35 cellular contexts compared by ENCODE assay signal in genomic region chr18:22658318-22658717, GRCh38.
DNase-seq lines count a peak whose midpoint lies in the region; ATAC-seq, FAIRE-seq and TF ChIP-seq lines count a peak whose summit lies in the region.
"Had no signal": no experiment of that assay in that cellular context is flagged by ENCODE, and none has a peak within 500 bp of the region (broad histone marks: within the 10 kb centered on the region; RNA-seq: fewer than 3 reads in every experiment).

No MANE protein-coding gene starts in this region.

- H2AFZ ChIP-seq in HepG2 (ENCODE audit: low read length) = no peak overlapping the region

- no peak for TF ChIP-seq RAD21 in HepG2 (CRISPR knock-in tag; IDR thresholded peaks at IDR 0.05)
- TF ChIP-seq RAD21 in liver (IDR thresholded peaks at IDR 0.05) = no peak

- H3K36me3 ChIP-seq in HEK293 (ENCODE audit: control insufficient read depth in 2 of 2, insufficient read depth in 1 of 2, low read length in 2 of 2) (no peaks in the 10 kb centered on the region), HepG2 (replicated peaks in 1 of 2; ENCODE audit: control insufficient read depth in 1 of 2, insufficient read depth in 2 of 2, low read length in 2 of 2) (no peaks in the 10 kb centered on the region), liver (ENCODE audit: control insufficient read depth in 4 of 4, insufficient read depth in 3 of 4, low read depth in 1 of 4, low read length in 3 of 4) (no peaks in the 10 kb centered on the region), small intestine (ENCODE audit: control insufficient read depth in 2 of 2, insufficient read depth in 2 of 2, low read length in 2 of 2) (no peaks in the 10 kb centered on the region)
- H3K36me3 ChIP-seq: BE2C; BLaER1; BLaER1 treated with 17β-estradiol and CSF1 and Interleukin-3, amounts not matched to agents 10 nM and 100 nM had no signal

- no peak for DNase-seq in HepG2 (ENCODE audit: low spot score)
- peak; percentile 37 for DNase-seq in small intestine
- no peak for DNase-seq in activated effector memory CD4-positive, alpha-beta T cell treated with anti-CD3 and anti-CD28 coated beads, Interleukin-2, amount 50 U/mL, for 16 hours
- no peak for DNase-seq in NCI-H446 (lab: John Stamatoyannopoulos, UW)
- DNase-seq: 8988T; ACHN; AML-193; BE2C; C1 segment of cervical spinal cord; Caco-2; Calu3; CD4-positive, alpha-beta memory T cell; CD4-positive, alpha-beta T cell; CD4-positive, CD25-positive, alpha-beta regulatory T cell; CD8-positive, alpha-beta memory T cell; CD8-positive, alpha-beta T cell; COR-L47; DMS 273 treated with DMSO at 0.1 percent for 48 hours; DMS153; DMS53; DMS79; DMS79 treated with DMSO at 0.1 percent for 48 hours; DND-41; EL had no signal

- in situ Hi-C loops in HepG2 (cut with HindIII; ENCODE audit: extremely low pct_ligation_motif_present, low pct_unique_long_range_greater_than_20kb) = no loop called here

- no peak for TF ChIP-seq POLR2A in HepG2 (IDR thresholded peaks at IDR 0.05; ENCODE audit: insufficient read depth in 1 of 2, low read depth in 2 of 2, low read length in 2 of 2)

- TF ChIP-seq CTCF in HEK293 (tag by site-specific recombination; IDR thresholded peaks at IDR 0.05) = no peak
- no peak for TF ChIP-seq CTCF in HepG2 (CRISPR knock-in tag; IDR thresholded peaks at IDR 0.05)
- TF ChIP-seq CTCF in liver (IDR thresholded peaks at IDR 0.05; ENCODE audit: low read depth, low read length, missing input control) = no peak

- no peaks in the 10 kb centered on the region for H4K20me1 ChIP-seq in HepG2 (ENCODE audit: insufficient read depth, low read length)
- H4K20me1 ChIP-seq: BLaER1; BLaER1 treated with 17β-estradiol and CSF1 and Interleukin-3, amounts not matched to agents 10 nM and 100 nM had no signal

- ATAC-seq in HepG2 = no peak
- ATAC-seq in HG03565 (IDR thresholded peaks at IDR 0.05; ENCODE audit: unreplicated experiment) = no peak
- no peak for ATAC-seq in HG03354 (IDR thresholded peaks at IDR 0.05; ENCODE audit: poor library complexity, severe bottlenecking, unreplicated experiment)
- ATAC-seq: A549; CD8-positive, alpha-beta T cell had no signal

- no TSS peak for BruUV-seq in HepG2 (replicated peaks; lab: Mats Ljungman, UMichigan)

- FAIRE-seq in HepG2 (lab: Jason Lieb, UNC) = no peak
- FAIRE-seq in small intestine (lab: Jason Lieb, UNC) = no peak
- FAIRE-seq: A204.1, A549, D721Med had no signal

- H3K79me2 ChIP-seq in HepG2 (ENCODE audit: insufficient read depth, low read length) = no peaks in the 10 kb centered on the region

- no peak overlapping the region for H3K9ac ChIP-seq in HepG2 (ENCODE audit: insufficient read depth, low read depth, low read length)
- no peak overlapping the region for H3K9ac ChIP-seq in liver (ENCODE audit: low read depth in 1 of 2, low read length in 2 of 2)
- H3K9ac ChIP-seq: BLaER1; BLaER1 treated with 17β-estradiol and CSF1 and Interleukin-3, amounts not matched to agents 10 nM and 100 nM had no signal

- intact Hi-C loops in HepG2 (cut with micrococcal nuclease; ENCODE audit: unreplicated experiment) = no loop called here

- H3K27me3 ChIP-seq in HepG2 (ENCODE audit: control insufficient read depth in 1 of 2, insufficient read depth in 2 of 2, low read length in 2 of 2) = no peaks in the 10 kb centered on the region
- no peaks in the 10 kb centered on the region for H3K27me3 ChIP-seq in liver (ENCODE audit: control insufficient read depth in 4 of 4, insufficient read depth in 4 of 4, low read length in 3 of 4)
- H3K27me3 ChIP-seq in small intestine (ENCODE audit: control insufficient read depth in 2 of 2, insufficient read depth in 2 of 2, low read length in 2 of 2) = no peaks in the 10 kb centered on the region
- H3K27me3 ChIP-seq: BE2C; BLaER1; BLaER1 treated with 17β-estradiol and CSF1 and Interleukin-3, amounts not matched to agents 10 nM and 100 nM had no signal

- CTCF ChIA-PET in HEK293 (lab: Yijun Ruan, JAX) = interaction anchor here (0.6 kb wide), 1 partner anchor 45 kb away, joined by 3 read pairs; no protein-coding TSS in a partner anchor
- CTCF ChIA-PET in HepG2 (lab: Yijun Ruan, JAX; ENCODE audit: low intra/inter-chr PET ratio, low total read pairs) = no interaction called here

- H3K4me3 ChIP-seq in HEK293 (ENCODE audit: low read depth, low read length) (no peak overlapping the region), HepG2 (replicated peaks in 1 of 3; ENCODE audit: insufficient read depth in 1 of 3, low read depth in 2 of 3, low read length in 3 of 3) (no peak overlapping the region), liver (ENCODE audit: low read depth in 1 of 3, low read length in 3 of 3) (no peak overlapping the region), small intestine (ENCODE audit: low read depth in 1 of 2, low read length in 2 of 2) (no peak overlapping the region)
- H3K4me3 ChIP-seq: A549; BLaER1; BLaER1 treated with 17β-estradiol and CSF1 and Interleukin-3, amounts not matched to agents 10 nM and 100 nM had no signal

- H3K9me3 ChIP-seq in HEK293 (ENCODE audit: control insufficient read depth, insufficient read depth, low read depth, low read length) (no peaks in the 10 kb centered on the region; the same call in 1 of the 2 replicates), HepG2 (ENCODE audit: low read length) (peaks cover 28% of the 10 kb centered on the region), liver (ENCODE audit: control insufficient read depth in 4 of 4, low read length in 3 of 4) (peaks cover 0 to 1% (median 0%) of the 10 kb centered on the region in 4 donors), small intestine (ENCODE audit: control insufficient read depth, low read depth) (no peaks in the 10 kb centered on the region)
- H3K9me3 ChIP-seq: BE2C had no signal

- no peak overlapping the region for H3K4me2 ChIP-seq in HepG2 (ENCODE audit: low read depth, low read length)
- H3K4me2 ChIP-seq: A549; BLaER1; BLaER1 treated with 17β-estradiol and CSF1 and Interleukin-3, amounts not matched to agents 10 nM and 100 nM had no signal

- POLR2A ChIA-PET in HEK293 (lab: Yijun Ruan, JAX) = no interaction called here
- POLR2A ChIA-PET in HepG2 (lab: Yijun Ruan, JAX) = no interaction called here

- no peaks in the 10 kb centered on the region for H3K4me1 ChIP-seq in HEK293 (ENCODE audit: control insufficient read depth, insufficient read depth, low read length)
- H3K4me1 ChIP-seq in HepG2 (ENCODE audit: insufficient read depth, low read length) = no peaks in the 10 kb centered on the region
- H3K4me1 ChIP-seq in liver (ENCODE audit: control insufficient read depth in 4 of 4, insufficient read depth in 4 of 4, low read length in 3 of 4) = no peaks in the 10 kb centered on the region
- no peaks in the 10 kb centered on the region for H3K4me1 ChIP-seq in small intestine (ENCODE audit: control insufficient read depth in 2 of 2, insufficient read depth in 1 of 2, low read depth in 1 of 2, low read length in 1 of 2)
- H3K4me1 ChIP-seq: A549; BE2C; BLaER1; BLaER1 treated with 17β-estradiol and CSF1 and Interleukin-3, amounts not matched to agents 10 nM and 100 nM; Caco-2 had no signal

- 0% methylated on average over 2 of the region's 2 CpGs for WGBS in HepG2 (ENCODE audit: low lambda C conversion rate)
- 90% methylated on average over 2 of the region's 2 CpGs for WGBS in liver
- WGBS in small intestine, 3 donors = 52 to 74% (median 54%) methylated on average over 2 of the region's 2 CpGs

- TF ChIP-seq EP300 in HepG2 (IDR thresholded peaks at IDR 0.05; ENCODE audit: low read depth in 2 of 2, low read length in 2 of 2) (no peak), HepG2 (CRISPR knock-in tag; IDR thresholded peaks at IDR 0.05; ENCODE audit: borderline replicate concordance) (no peak)

- H3K27ac ChIP-seq in HEK293 (ENCODE audit: extremely low read depth, low read depth, low read length) (no peak overlapping the region), HepG2 (ENCODE audit: extremely low read length, insufficient read depth, low read length) (no peak overlapping the region), liver (ENCODE audit: low read depth in 1 of 2, low read length in 2 of 2) (no peak overlapping the region), small intestine (ENCODE audit: low read depth in 1 of 2, low read length in 1 of 2) (no peak overlapping the region)
- H3K27ac ChIP-seq: 22Rv1; A549; BLaER1; BLaER1 treated with 17β-estradiol and CSF1 and Interleukin-3, amounts not matched to agents 10 nM and 100 nM; C4-2B had no signal

TF ChIP-seq in HEK293, 187 proteins besides CTCF, POLR2A, EP300 and RAD21 (continues in another document):
- TF ChIP-seq SETDB1 (IDR thresholded peaks at IDR 0.05; ENCODE audit: insufficient read length, low read length) = peak; percentile 6

TF ChIP-seq in HepG2, 621 proteins besides CTCF, POLR2A, EP300 and RAD21 (continues in another document):
- TF ChIP-seq ZNF337 (CRISPR knock-in tag; IDR thresholded peaks at IDR 0.05; ENCODE audit: borderline replicate concordance, low read depth) (peak; percentile 58; the same call in 1 of the 2 replicates), PAWR (CRISPR knock-in tag; IDR thresholded peaks at IDR 0.05; ENCODE audit: borderline replicate concordance) (no peak), DNMT1 (CRISPR knock-in tag; IDR thresholded peaks at IDR 0.05) (no peak), KAT8 (CRISPR knock-in tag; IDR thresholded peaks at IDR 0.05) (no peak), HNRNPH1 (optimal IDR thresholded peaks at IDR 0.05; ENCODE audit: low read depth, low read length) (no peak), ONECUT2 (CRISPR knock-in tag; IDR thresholded peaks at IDR 0.05) (no peak), FOSL1 (CRISPR knock-in tag; IDR thresholded peaks at IDR 0.05; ENCODE audit: borderline replicate concordance) (no peak)

TF ChIP-seq in liver, 16 proteins besides CTCF, POLR2A, EP300 and RAD21:
- no peak for TF ChIP-seq EGR1 (IDR thresholded peaks at IDR 0.05; ENCODE audit: low read depth in 2 of 2)
- peak; percentile 68 to 70 for TF ChIP-seq HNF4A (conservative IDR thresholded peaks at IDR 0.05)

Comparison
In these comparisons a context has a peak if more than half of its experiments do, and no peak if none do; other contexts are left out.
1. Of the 63 proteins assayed by ChIP-seq in both HepG2 and HEK293: peak only in HepG2: none; only in HEK293: SETDB1; in both: none; in neither: 62.